In genomic region chr17:76261421-76262215, GRCh38 we compare ENCODE assay signal across 9 cellular contexts. TPM values are rescaled to one million over a fixed set of nuclear protein-coding genes. Genes with fewer than 3 reads are reported as not detected.
DNase-seq lines count a peak whose midpoint lies in the region; ATAC-seq and TF ChIP-seq lines count a peak whose summit lies in the region.
"Had no signal": no experiment of that assay in that cellular context is flagged by ENCODE, and none has a peak within 500 bp of the region (broad histone marks: within the 10 kb centered on the region; RNA-seq: fewer than 3 reads in every experiment).

No MANE protein-coding gene starts in this region.

- peak overlapping the region; percentile 9 for H2AFZ ChIP-seq in SU-DHL-6 (ENCODE audit: low read depth, low read length, severe bottlenecking)

- no peaks in the 10 kb centered on the region for H3K9me2 ChIP-seq in SU-DHL-6 (replicated peaks; ENCODE audit: insufficient read depth, low read length)

- ATAC-seq in stimulated activated effector memory CD8-positive, alpha-beta T cell treated with anti-CD3 and anti-CD28 coated beads, Interleukin-12 subunit alpha, Interleukin-12 subunit beta, amount 100 ng/mL, for 72 hours, result no peak
- no peak for ATAC-seq in GM18873 (IDR thresholded peaks at IDR 0.05; ENCODE audit: low FRiP score, unreplicated experiment)

- H3K27ac Mint-ChIP-seq in activated CD4-positive, alpha-beta T cell treated with anti-CD3 and anti-CD28 coated beads, Interleukin-2, amount 10 ng/mL, durations not matched to agents 24 days and 14 days, result peak overlapping the region; percentile 87
- peak overlapping the region; percentile 96 for H3K27ac Mint-ChIP-seq in stimulated activated effector memory CD8-positive, alpha-beta T cell treated with anti-CD3 and anti-CD28 coated beads, Interleukin-12 subunit alpha, Interleukin-12 subunit beta, amount 100 ng/mL, for 72 hours

- peaks cover 11% of the 10 kb centered on the region for H3K36me3 Mint-ChIP-seq in activated CD4-positive, alpha-beta T cell treated with anti-CD3 and anti-CD28 coated beads, Interleukin-2, amount 10 ng/mL, durations not matched to agents 24 days and 14 days (ENCODE audit: low read depth)
- H3K36me3 Mint-ChIP-seq in stimulated activated effector memory CD8-positive, alpha-beta T cell treated with anti-CD3 and anti-CD28 coated beads, Interleukin-12 subunit alpha, Interleukin-12 subunit beta, amount 100 ng/mL, for 72 hours, result peaks cover 32% of the 10 kb centered on the region

- H4K20me1 ChIP-seq in SU-DHL-6 (ENCODE audit: low read depth, low read length), result no peaks in the 10 kb centered on the region

- H3K79me2 ChIP-seq in SU-DHL-6 (ENCODE audit: insufficient read depth, low read length), result peaks cover 11% of the 10 kb centered on the region

- H3K4me2 ChIP-seq in SU-DHL-6 (ENCODE audit: low read depth, low read length, poor library complexity, severe bottlenecking), result peak overlapping the region; percentile 75

- no peaks in the 10 kb centered on the region for H3K27me3 ChIP-seq in SU-DHL-6 (ENCODE audit: low read length)
- H3K27me3 ChIP-seq: vagina had no signal

- H3K36me3 ChIP-seq in SU-DHL-6 (ENCODE audit: low read length), result no peaks in the 10 kb centered on the region
- H3K36me3 ChIP-seq: vagina had no signal

- peaks cover 52% of the 10 kb centered on the region for H3F3A ChIP-seq in SU-DHL-6 (ENCODE audit: insufficient read depth)

- H3K27ac ChIP-seq in SU-DHL-6 (ENCODE audit: low read depth, low read length), result peak overlapping the region; percentile 92

- peaks cover 40% of the 10 kb centered on the region for H3K4me1 Mint-ChIP-seq in activated CD4-positive, alpha-beta T cell treated with anti-CD3 and anti-CD28 coated beads, Interleukin-2, amount 10 ng/mL, durations not matched to agents 24 days and 14 days
- H3K4me1 Mint-ChIP-seq in stimulated activated effector memory CD8-positive, alpha-beta T cell treated with anti-CD3 and anti-CD28 coated beads, Interleukin-12 subunit alpha, Interleukin-12 subunit beta, amount 100 ng/mL, for 72 hours, result peaks cover 36% of the 10 kb centered on the region

- peak overlapping the region; percentile 49 for H3K9ac ChIP-seq in SU-DHL-6 (ENCODE audit: low read length)

- in situ Hi-C loops in ACHN (cut with HindIII; ENCODE audit: low pct_ligation_motif_present, low pct_unique_long_range_greater_than_20kb, low sequenced_read_pairs), result no loop called here

- peaks cover 4% of the 10 kb centered on the region for H3K9me3 Mint-ChIP-seq in activated CD4-positive, alpha-beta T cell treated with anti-CD3 and anti-CD28 coated beads, Interleukin-2, amount 10 ng/mL, durations not matched to agents 24 days and 14 days
- H3K9me3 Mint-ChIP-seq in stimulated activated effector memory CD8-positive, alpha-beta T cell treated with anti-CD3 and anti-CD28 coated beads, Interleukin-12 subunit alpha, Interleukin-12 subunit beta, amount 100 ng/mL, for 72 hours, result no peaks in the 10 kb centered on the region

- intact Hi-C loops in activated CD4-positive, alpha-beta T cell treated with anti-CD3 and anti-CD28 coated beads, Interleukin-2, amount 10 ng/mL, durations not matched to agents 24 days and 14 days (cut with micrococcal nuclease), result loop anchor here (10.0 kb wide), 1 partner anchor 477 kb away; the partner anchor contains the start of gene UNK

- H3K4me3 Mint-ChIP-seq in activated CD4-positive, alpha-beta T cell treated with anti-CD3 and anti-CD28 coated beads, Interleukin-2, amount 10 ng/mL, durations not matched to agents 24 days and 14 days, result peak overlapping the region; percentile 81
- H3K4me3 Mint-ChIP-seq in stimulated activated effector memory CD8-positive, alpha-beta T cell treated with anti-CD3 and anti-CD28 coated beads, Interleukin-12 subunit alpha, Interleukin-12 subunit beta, amount 100 ng/mL, for 72 hours, result peak overlapping the region; percentile 88

- H3K27me3 Mint-ChIP-seq in activated CD4-positive, alpha-beta T cell treated with anti-CD3 and anti-CD28 coated beads, Interleukin-2, amount 10 ng/mL, durations not matched to agents 24 days and 14 days, result no peaks in the 10 kb centered on the region

- no peak overlapping the region for H3K4me3 ChIP-seq in SU-DHL-6 (ENCODE audit: insufficient read depth, low read length, poor library complexity, severe bottlenecking)
- H3K4me3 ChIP-seq: vagina had no signal

- peak; percentile 77 for DNase-seq in activated CD4-positive, alpha-beta T cell treated with anti-CD3 and anti-CD28 coated beads, Interleukin-2, amount 10 ng/mL, durations not matched to agents 24 days and 14 days
- no peak for DNase-seq in activated CD4-positive, alpha-beta T cell treated with anti-CD3 and anti-CD28 coated beads for 1 hour
- peak; percentile 87 for DNase-seq in glomerular endothelial cell (ENCODE audit: extremely low read depth, low read depth, low spot score)
- DNase-seq in stimulated activated effector memory CD8-positive, alpha-beta T cell treated with anti-CD3 and anti-CD28 coated beads, Interleukin-12 subunit alpha, Interleukin-12 subunit beta, amount 100 ng/mL, for 72 hours (ENCODE audit: low spot score in 2 of 2), result no peak
- no peak for DNase-seq in NCI-H748 (lab: John Stamatoyannopoulos, UW; ENCODE audit: unreplicated experiment)
- DNase-seq in ACHN, result no peak

- no peaks in the 10 kb centered on the region for H3K9me3 ChIP-seq in SU-DHL-6 (ENCODE audit: insufficient read depth, low read length)
- H3K9me3 ChIP-seq: vagina had no signal

- TF ChIP-seq CTCF in SU-DHL-6 (IDR thresholded peaks at IDR 0.05; ENCODE audit: insufficient read depth, low read length, poor library complexity, severe bottlenecking), result no peak

RNA-seq across cellular contexts. Expression of gene UBALD2, which starts 3.5 kb away (rescaled TPM):
- total RNA-seq in activated CD4-positive, alpha-beta T cell treated with anti-CD3 and anti-CD28 coated beads, Interleukin-2, amount 10 ng/mL, durations not matched to agents 24 days and 14 days, result 184 and 189 TPM in 2 replicates
- total RNA-seq in glomerular endothelial cell, result 13.6 and 25.7 TPM in 2 replicates

RNA-seq across cellular contexts. Expression of gene RNF157, which starts 21.3 kb away (rescaled TPM):
- 35.0 and 42.4 TPM in 2 replicates for total RNA-seq in activated CD4-positive, alpha-beta T cell treated with anti-CD3 and anti-CD28 coated beads, Interleukin-2, amount 10 ng/mL, durations not matched to agents 24 days and 14 days
- 0.44 and 0.58 TPM in 2 replicates for total RNA-seq in glomerular endothelial cell

RNA-seq across cellular contexts. Expression of gene QRICH2, which starts 46.5 kb away (rescaled TPM):
- 2.2 and 2.5 TPM in 2 replicates for total RNA-seq in activated CD4-positive, alpha-beta T cell treated with anti-CD3 and anti-CD28 coated beads, Interleukin-2, amount 10 ng/mL, durations not matched to agents 24 days and 14 days
- 3.5 and 6.8 TPM in 2 replicates for total RNA-seq in glomerular endothelial cell

Comparison
In these comparisons a context has a peak if more than half of its experiments do, and no peak if none do; other contexts are left out.
1. DNase-seq: peak in activated CD4-positive, alpha-beta T cell treated with anti-CD3 and anti-CD28 coated beads, Interleukin-2, amount 10 ng/mL, durations not matched to agents 24 days and 14 days (single experiment) and glomerular endothelial cell (single experiment); none in activated CD4-positive, alpha-beta T cell treated with anti-CD3 and anti-CD28 coated beads for 1 hour (single experiment), stimulated activated effector memory CD8-positive, alpha-beta T cell treated with anti-CD3 and anti-CD28 coated beads, Interleukin-12 subunit alpha, Interleukin-12 subunit beta, amount 100 ng/mL, for 72 hours (0 of 2), NCI-H748 (single experiment) and ACHN (single experiment).
2. RNA of gene RNF157, which starts 21.3 kb away (total RNA-seq): 35.0 to 42.4 TPM in activated CD4-positive, alpha-beta T cell treated with anti-CD3 and anti-CD28 coated beads, Interleukin-2, amount 10 ng/mL, durations not matched to agents 24 days and 14 days; 0.44 to 0.58 TPM in glomerular endothelial cell; every median in the first group is over 10 times any median in the second.